ENCODE assay signal across 1 cellular context in the genomic region with DNA sequence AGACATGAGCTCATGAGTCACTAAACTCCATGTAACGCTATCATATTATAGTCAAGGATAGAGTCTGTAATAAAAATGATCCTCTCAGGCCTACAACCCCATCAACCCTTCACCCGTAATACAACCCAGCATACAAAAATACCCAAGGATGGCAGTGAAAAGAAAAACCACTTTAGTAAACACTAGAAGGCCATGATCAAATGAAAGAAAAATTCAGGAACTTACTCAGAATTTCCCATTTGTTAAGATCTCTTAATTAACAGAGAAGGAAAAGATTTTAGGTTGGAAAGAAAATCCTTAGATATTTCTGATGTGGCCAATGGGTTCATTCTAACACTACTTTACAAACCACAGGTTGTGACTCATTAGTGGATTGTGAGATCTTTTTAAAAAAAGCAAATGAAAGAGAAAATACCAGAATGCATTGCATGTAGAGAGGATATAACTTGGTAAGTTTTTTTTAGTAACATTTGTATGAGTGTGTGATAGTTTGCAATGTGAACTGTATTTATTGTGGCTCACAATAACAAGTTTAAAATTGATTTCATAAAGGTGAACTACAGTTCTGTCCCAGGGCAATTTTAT.
TF ChIP-seq lines count a peak whose summit lies in the region.

No MANE protein-coding gene starts in this region.

TF ChIP-seq in SK-N-SH treated with all-trans-retinoic acid at 6 μM for 48 hours, 23 proteins besides CTCF, POLR2A, EP300 and RAD21 (continued from another document):
- TF ChIP-seq, protein P1, sequence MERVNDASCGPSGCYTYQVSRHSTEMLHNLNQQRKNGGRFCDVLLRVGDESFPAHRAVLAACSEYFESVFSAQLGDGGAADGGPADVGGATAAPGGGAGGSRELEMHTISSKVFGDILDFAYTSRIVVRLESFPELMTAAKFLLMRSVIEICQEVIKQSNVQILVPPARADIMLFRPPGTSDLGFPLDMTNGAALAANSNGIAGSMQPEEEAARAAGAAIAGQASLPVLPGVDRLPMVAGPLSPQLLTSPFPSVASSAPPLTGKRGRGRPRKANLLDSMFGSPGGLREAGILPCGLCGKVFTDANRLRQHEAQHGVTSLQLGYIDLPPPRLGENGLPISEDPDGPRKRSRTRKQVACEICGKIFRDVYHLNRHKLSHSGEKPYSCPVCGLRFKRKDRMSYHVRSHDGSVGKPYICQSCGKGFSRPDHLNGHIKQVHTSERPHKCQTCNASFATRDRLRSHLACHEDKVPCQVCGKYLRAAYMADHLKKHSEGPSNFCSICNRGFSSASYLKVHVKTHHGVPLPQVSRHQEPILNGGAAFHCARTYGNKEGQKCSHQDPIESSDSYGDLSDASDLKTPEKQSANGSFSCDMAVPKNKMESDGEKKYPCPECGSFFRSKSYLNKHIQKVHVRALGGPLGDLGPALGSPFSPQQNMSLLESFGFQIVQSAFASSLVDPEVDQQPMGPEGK (CRISPR knock-in tag; IDR thresholded peaks at IDR 0.05; ENCODE audit: borderline replicate concordance), result no peak
- TF ChIP-seq, protein P2, sequence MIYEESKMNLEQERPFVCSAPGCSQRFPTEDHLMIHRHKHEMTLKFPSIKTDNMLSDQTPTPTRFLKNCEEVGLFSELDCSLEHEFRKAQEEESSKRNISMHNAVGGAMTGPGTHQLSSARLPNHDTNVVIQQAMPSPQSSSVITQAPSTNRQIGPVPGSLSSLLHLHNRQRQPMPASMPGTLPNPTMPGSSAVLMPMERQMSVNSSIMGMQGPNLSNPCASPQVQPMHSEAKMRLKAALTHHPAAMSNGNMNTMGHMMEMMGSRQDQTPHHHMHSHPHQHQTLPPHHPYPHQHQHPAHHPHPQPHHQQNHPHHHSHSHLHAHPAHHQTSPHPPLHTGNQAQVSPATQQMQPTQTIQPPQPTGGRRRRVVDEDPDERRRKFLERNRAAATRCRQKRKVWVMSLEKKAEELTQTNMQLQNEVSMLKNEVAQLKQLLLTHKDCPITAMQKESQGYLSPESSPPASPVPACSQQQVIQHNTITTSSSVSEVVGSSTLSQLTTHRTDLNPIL (CRISPR knock-in tag; IDR thresholded peaks at IDR 0.05; ENCODE audit: low read depth), result no peak
- no peak for TF ChIP-seq OSR1 (CRISPR knock-in tag; IDR thresholded peaks at IDR 0.05)
- TF ChIP-seq ESRRG (CRISPR knock-in tag; IDR thresholded peaks at IDR 0.05), result no peak
- TF ChIP-seq ZNF8 (CRISPR knock-in tag; IDR thresholded peaks at IDR 0.05), result no peak
- TF ChIP-seq ZNF70 (CRISPR knock-in tag; IDR thresholded peaks at IDR 0.05), result no peak
- no peak for TF ChIP-seq TCF4 (CRISPR knock-in tag; IDR thresholded peaks at IDR 0.05; ENCODE audit: borderline replicate concordance)
- TF ChIP-seq BACH2 (CRISPR knock-in tag; IDR thresholded peaks at IDR 0.05; ENCODE audit: borderline replicate concordance), result no peak
- no peak for TF ChIP-seq CSDC2 (CRISPR knock-in tag; IDR thresholded peaks at IDR 0.05)
- TF ChIP-seq ZNF565 (CRISPR knock-in tag; conservative IDR thresholded peaks at IDR 0.05; ENCODE audit: low read depth), result no peak
- TF ChIP-seq ARNTL (CRISPR knock-in tag; IDR thresholded peaks at IDR 0.05; ENCODE audit: borderline replicate concordance, low read depth), result no peak
- TF ChIP-seq TOX (CRISPR knock-in tag; IDR thresholded peaks at IDR 0.05; ENCODE audit: borderline replicate concordance), result no peak
- TF ChIP-seq, protein P3, sequence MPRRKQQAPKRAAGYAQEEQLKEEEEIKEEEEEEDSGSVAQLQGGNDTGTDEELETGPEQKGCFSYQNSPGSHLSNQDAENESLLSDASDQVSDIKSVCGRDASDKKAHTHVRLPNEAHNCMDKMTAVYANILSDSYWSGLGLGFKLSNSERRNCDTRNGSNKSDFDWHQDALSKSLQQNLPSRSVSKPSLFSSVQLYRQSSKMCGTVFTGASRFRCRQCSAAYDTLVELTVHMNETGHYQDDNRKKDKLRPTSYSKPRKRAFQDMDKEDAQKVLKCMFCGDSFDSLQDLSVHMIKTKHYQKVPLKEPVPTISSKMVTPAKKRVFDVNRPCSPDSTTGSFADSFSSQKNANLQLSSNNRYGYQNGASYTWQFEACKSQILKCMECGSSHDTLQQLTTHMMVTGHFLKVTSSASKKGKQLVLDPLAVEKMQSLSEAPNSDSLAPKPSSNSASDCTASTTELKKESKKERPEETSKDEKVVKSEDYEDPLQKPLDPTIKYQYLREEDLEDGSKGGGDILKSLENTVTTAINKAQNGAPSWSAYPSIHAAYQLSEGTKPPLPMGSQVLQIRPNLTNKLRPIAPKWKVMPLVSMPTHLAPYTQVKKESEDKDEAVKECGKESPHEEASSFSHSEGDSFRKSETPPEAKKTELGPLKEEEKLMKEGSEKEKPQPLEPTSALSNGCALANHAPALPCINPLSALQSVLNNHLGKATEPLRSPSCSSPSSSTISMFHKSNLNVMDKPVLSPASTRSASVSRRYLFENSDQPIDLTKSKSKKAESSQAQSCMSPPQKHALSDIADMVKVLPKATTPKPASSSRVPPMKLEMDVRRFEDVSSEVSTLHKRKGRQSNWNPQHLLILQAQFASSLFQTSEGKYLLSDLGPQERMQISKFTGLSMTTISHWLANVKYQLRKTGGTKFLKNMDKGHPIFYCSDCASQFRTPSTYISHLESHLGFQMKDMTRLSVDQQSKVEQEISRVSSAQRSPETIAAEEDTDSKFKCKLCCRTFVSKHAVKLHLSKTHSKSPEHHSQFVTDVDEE (CRISPR knock-in tag; IDR thresholded peaks at IDR 0.05), result no peak
- no peak for TF ChIP-seq ZFP30 (CRISPR knock-in tag; IDR thresholded peaks at IDR 0.05)
- TF ChIP-seq ZFP3 (CRISPR knock-in tag; IDR thresholded peaks at IDR 0.05), result no peak
- no peak for TF ChIP-seq GLIS3 (CRISPR knock-in tag; IDR thresholded peaks at IDR 0.05)
